In genomic region chrX:74133156-74133796, GRCh38 we compare ENCODE assay signal across 8 cellular contexts.
DNase-seq lines count a peak whose midpoint lies in the region; ATAC-seq, FAIRE-seq and TF ChIP-seq lines count a peak whose summit lies in the region.

No MANE protein-coding gene starts in this region.

- no peaks in the 10 kb centered on the region for H3K27me3 Mint-ChIP-seq in activated naive CD8-positive, alpha-beta T cell treated with anti-CD3 and anti-CD28 coated beads, Interleukin-2, amount 50 U/mL, for 24 hours
- H3K27me3 Mint-ChIP-seq in activated naive CD8-positive, alpha-beta T cell treated with anti-CD3 and anti-CD28 coated beads for 36 hours: no peaks in the 10 kb centered on the region

- POLR2A ChIA-PET in HCT116 (lab: Charles Lee): no interaction called here

- H3K4me1 Mint-ChIP-seq in activated naive CD8-positive, alpha-beta T cell treated with anti-CD3 and anti-CD28 coated beads, Interleukin-2, amount 50 U/mL, for 24 hours: no peaks in the 10 kb centered on the region
- no peaks in the 10 kb centered on the region for H3K4me1 Mint-ChIP-seq in activated naive CD8-positive, alpha-beta T cell treated with anti-CD3 and anti-CD28 coated beads for 36 hours

- CTCF ChIA-PET in HCT116 (lab: Charles Lee): interaction anchor here (0.8 to 1.1 kb wide), 2 partner anchors 14 to 275 kb away, joined by 3 read pairs; no protein-coding TSS in a partner anchor

- H3K27ac ChIP-seq in HCT116 (ENCODE audit: low read depth, low read length): no peak overlapping the region

- no peak overlapping the region for H3K27ac Mint-ChIP-seq in activated naive CD8-positive, alpha-beta T cell treated with anti-CD3 and anti-CD28 coated beads, Interleukin-2, amount 50 U/mL, for 24 hours
- no peak overlapping the region for H3K27ac Mint-ChIP-seq in activated naive CD8-positive, alpha-beta T cell treated with anti-CD3 and anti-CD28 coated beads for 36 hours

- H3K27me3 ChIP-seq in HCT116 (ENCODE audit: insufficient read depth, low read length): no peaks in the 10 kb centered on the region

- RAD21 ChIA-PET in HCT116 (lab: Charles Lee; ENCODE audit: low non-redundant PET in 1 of 2, low total read pairs in 2 of 2, uncharacterized antibody in 2 of 2, unreplicated experiment in 2 of 2): no interaction called here

- peak; percentile 91 for FAIRE-seq in TTC549 (lab: Jason Lieb, UNC)

- H3K36me3 Mint-ChIP-seq in activated naive CD8-positive, alpha-beta T cell treated with anti-CD3 and anti-CD28 coated beads, Interleukin-2, amount 50 U/mL, for 24 hours (ENCODE audit: low read depth): no peaks in the 10 kb centered on the region
- H3K36me3 Mint-ChIP-seq in activated naive CD8-positive, alpha-beta T cell treated with anti-CD3 and anti-CD28 coated beads for 36 hours: no peaks in the 10 kb centered on the region

- TF ChIP-seq POLR2A in HCT116 (IDR thresholded peaks at IDR 0.05; ENCODE audit: borderline replicate concordance, extremely low read depth, insufficient read depth, insufficient read length): no peak

- no peaks in the 10 kb centered on the region for H4K20me1 ChIP-seq in HCT116 (ENCODE audit: insufficient read depth)

- TF ChIP-seq RAD21 in HCT116 (IDR thresholded peaks at IDR 0.05; ENCODE audit: low read depth): peak; percentile 75

- H3K9me3 ChIP-seq in HCT116 (ENCODE audit: control insufficient read depth in 1 of 2, insufficient read depth in 1 of 2, low read depth in 1 of 2, low read length in 2 of 2): no peaks in the 10 kb centered on the region

- H3K9ac ChIP-seq in HCT116 (ENCODE audit: low read length): no peak overlapping the region

- no peaks in the 10 kb centered on the region for H3K9me2 ChIP-seq in HCT116 (ENCODE audit: insufficient read depth)

- peak; percentile 52 for ATAC-seq in activated naive CD8-positive, alpha-beta T cell treated with anti-CD3 and anti-CD28 coated beads, Interleukin-2, amount 50 U/mL, for 24 hours
- peak; percentile 71 for ATAC-seq in HCT116
- peak; percentile 57 for ATAC-seq in omental fat pad (ENCODE audit: low FRiP score)

- H3K4me3 Mint-ChIP-seq in activated naive CD8-positive, alpha-beta T cell treated with anti-CD3 and anti-CD28 coated beads, Interleukin-2, amount 50 U/mL, for 24 hours: no peak overlapping the region
- H3K4me3 Mint-ChIP-seq in activated naive CD8-positive, alpha-beta T cell treated with anti-CD3 and anti-CD28 coated beads for 36 hours: no peak overlapping the region

- H3K36me3 ChIP-seq in HCT116 (ENCODE audit: control insufficient read depth in 1 of 2, insufficient read depth in 2 of 2, low read length in 2 of 2): no peaks in the 10 kb centered on the region

- H3K79me2 ChIP-seq in HCT116 (ENCODE audit: insufficient read depth, low read length): no peaks in the 10 kb centered on the region

- H3K4me3 ChIP-seq in HCT116 (replicated peaks in 1 of 2; ENCODE audit: low read depth in 1 of 2, low read length in 2 of 2) (no peak overlapping the region), foreskin fibroblast (ENCODE audit: low read depth in 1 of 2, low read length in 2 of 2) (no peak overlapping the region)

- no peaks in the 10 kb centered on the region for H3K9me3 Mint-ChIP-seq in activated naive CD8-positive, alpha-beta T cell treated with anti-CD3 and anti-CD28 coated beads, Interleukin-2, amount 50 U/mL, for 24 hours
- H3K9me3 Mint-ChIP-seq in activated naive CD8-positive, alpha-beta T cell treated with anti-CD3 and anti-CD28 coated beads for 36 hours: no peaks in the 10 kb centered on the region

- no peak overlapping the region for H2AFZ ChIP-seq in HCT116 (ENCODE audit: low read depth, low read length, poor library complexity, severe bottlenecking)

- BruUV-seq in HCT116 (replicated peaks; lab: Mats Ljungman, UMichigan): no TSS peak

- DNase-seq in activated naive CD8-positive, alpha-beta T cell treated with anti-CD3 and anti-CD28 coated beads, Interleukin-2, amount 50 U/mL, for 24 hours: no peak
- no peak for DNase-seq in activated naive CD8-positive, alpha-beta T cell treated with anti-CD3 and anti-CD28 coated beads for 36 hours
- DNase-seq in HCT116 (ENCODE audit: low read depth, low spot score): peak; percentile 10
- DNase-seq in NCI-H1694 (lab: John Stamatoyannopoulos, UW): peak; percentile 61
- peak; percentile 28 to 70 for DNase-seq in foreskin fibroblast
- no peak for DNase-seq in omental fat pad (ENCODE audit: low spot score)
- no peak for DNase-seq in activated CD8-positive, alpha-beta memory T cell treated with anti-CD3 and anti-CD28 coated beads, Interleukin-2, amount 50 U/mL, for 4 hours

- H3K4me2 ChIP-seq in HCT116 (ENCODE audit: low read length): no peak overlapping the region

- intact Hi-C loops in HCT116 (cut with micrococcal nuclease): loop anchor here (1.0 to 10.0 kb wide), 4 partner anchors 116 to 1048 kb away; no protein-coding TSS in a partner anchor

- no peaks in the 10 kb centered on the region for H3K4me1 ChIP-seq in HCT116 (ENCODE audit: control insufficient read depth in 1 of 2, insufficient read depth in 2 of 2, low read length in 2 of 2)

- TF ChIP-seq CTCF in HCT116 (IDR thresholded peaks at IDR 0.05 in 2 of 3, conservative IDR thresholded peaks at IDR 0.05 in 1 of 3; ENCODE audit: borderline replicate concordance in 1 of 3, insufficient read depth in 1 of 3, low read depth in 2 of 3, low read length in 2 of 3) (peak; percentile 35 to 63 (median 48); a peak in 5 of 6 replicates), foreskin fibroblast (IDR thresholded peaks at IDR 0.05; ENCODE audit: low read depth, low read length) (peak; percentile 19), omental fat pad (IDR thresholded peaks at IDR 0.05) (no peak)

TF ChIP-seq in HCT116, 20 proteins besides CTCF, POLR2A, EP300 and RAD21:
- TF ChIP-seq REST (IDR thresholded peaks at IDR 0.05; ENCODE audit: low read depth): no peak
- TF ChIP-seq ZBTB33 (IDR thresholded peaks at IDR 0.05; ENCODE audit: extremely low read depth, insufficient replicate concordance, low read length): no peak

Comparison
In these comparisons a context has a peak if more than half of its experiments do, and no peak if none do; other contexts are left out.
1. DNase-seq: peak in HCT116 (single experiment), NCI-H1694 (single experiment) and foreskin fibroblast (2 of 2); none in activated naive CD8-positive, alpha-beta T cell treated with anti-CD3 and anti-CD28 coated beads, Interleukin-2, amount 50 U/mL, for 24 hours (single experiment), activated naive CD8-positive, alpha-beta T cell treated with anti-CD3 and anti-CD28 coated beads for 36 hours (single experiment), omental fat pad (single experiment) and activated CD8-positive, alpha-beta memory T cell treated with anti-CD3 and anti-CD28 coated beads, Interleukin-2, amount 50 U/mL, for 4 hours (single experiment).
2. CTCF ChIP-seq: peak in HCT116 (3 of 3) and foreskin fibroblast (single experiment); none in omental fat pad (0 of 3).
3. Peak in every context shown above with its lines, with median percentiles within 50 percentile points of each other: ATAC-seq.